Comparison of ENCODE assay signal across 1 cellular context in the genomic region with DNA sequence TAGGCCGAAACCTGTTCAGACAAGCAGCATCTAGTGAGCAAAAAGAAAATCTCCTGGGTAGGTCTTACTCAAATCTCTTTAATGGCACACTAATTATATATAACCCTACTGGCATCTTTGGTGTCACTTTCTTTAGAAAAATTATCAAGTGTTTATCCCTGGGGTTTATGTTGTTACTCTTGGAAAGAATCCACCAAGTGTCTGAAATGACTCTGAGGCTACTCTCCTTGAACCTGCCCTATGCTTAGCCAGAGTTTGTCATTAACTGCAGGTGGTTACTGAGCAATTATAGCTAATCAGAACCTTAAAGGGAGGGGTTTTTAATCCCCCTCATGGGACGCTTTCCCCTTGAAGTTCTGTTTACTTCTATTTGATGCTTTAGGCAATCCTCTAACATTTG.
TF ChIP-seq lines count a peak whose summit lies in the region.

No MANE protein-coding gene starts in this region.

TF ChIP-seq in HEK293, 187 proteins besides CTCF, POLR2A, EP300 and RAD21 (continued from another document and continues in another):
- TF ChIP-seq ZNF518A (tag by site-specific recombination; conservative IDR thresholded peaks at IDR 0.05; ENCODE audit: low read depth), result no peak
- no peak for TF ChIP-seq RBAK (tag by site-specific recombination; IDR thresholded peaks at IDR 0.05)
- no peak for TF ChIP-seq ZNF2 (tag by site-specific recombination; IDR thresholded peaks at IDR 0.05)
- TF ChIP-seq ZNF16 (tag by site-specific recombination; IDR thresholded peaks at IDR 0.05; ENCODE audit: low read depth), result no peak
- peak; percentile 95 for TF ChIP-seq WT1 (tag by site-specific recombination; IDR thresholded peaks at IDR 0.05)
- TF ChIP-seq ZNF274 (IDR thresholded peaks at IDR 0.05; ENCODE audit: low read length), result no peak
- no peak for TF ChIP-seq ZNF274 (tag by site-specific recombination; IDR thresholded peaks at IDR 0.05; ENCODE audit: borderline replicate concordance)
- TF ChIP-seq ZNF549 (tag by site-specific recombination; IDR thresholded peaks at IDR 0.05), result no peak
- peak; percentile 84 for TF ChIP-seq OSR2 (tag by site-specific recombination; IDR thresholded peaks at IDR 0.05)
- no peak for TF ChIP-seq ZNF777 (tag by site-specific recombination; IDR thresholded peaks at IDR 0.05; ENCODE audit: borderline replicate concordance)
- TF ChIP-seq, protein P1, sequence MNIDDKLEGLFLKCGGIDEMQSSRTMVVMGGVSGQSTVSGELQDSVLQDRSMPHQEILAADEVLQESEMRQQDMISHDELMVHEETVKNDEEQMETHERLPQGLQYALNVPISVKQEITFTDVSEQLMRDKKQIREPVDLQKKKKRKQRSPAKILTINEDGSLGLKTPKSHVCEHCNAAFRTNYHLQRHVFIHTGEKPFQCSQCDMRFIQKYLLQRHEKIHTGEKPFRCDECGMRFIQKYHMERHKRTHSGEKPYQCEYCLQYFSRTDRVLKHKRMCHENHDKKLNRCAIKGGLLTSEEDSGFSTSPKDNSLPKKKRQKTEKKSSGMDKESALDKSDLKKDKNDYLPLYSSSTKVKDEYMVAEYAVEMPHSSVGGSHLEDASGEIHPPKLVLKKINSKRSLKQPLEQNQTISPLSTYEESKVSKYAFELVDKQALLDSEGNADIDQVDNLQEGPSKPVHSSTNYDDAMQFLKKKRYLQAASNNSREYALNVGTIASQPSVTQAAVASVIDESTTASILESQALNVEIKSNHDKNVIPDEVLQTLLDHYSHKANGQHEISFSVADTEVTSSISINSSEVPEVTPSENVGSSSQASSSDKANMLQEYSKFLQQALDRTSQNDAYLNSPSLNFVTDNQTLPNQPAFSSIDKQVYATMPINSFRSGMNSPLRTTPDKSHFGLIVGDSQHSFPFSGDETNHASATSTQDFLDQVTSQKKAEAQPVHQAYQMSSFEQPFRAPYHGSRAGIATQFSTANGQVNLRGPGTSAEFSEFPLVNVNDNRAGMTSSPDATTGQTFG (tag by site-specific recombination; IDR thresholded peaks at IDR 0.05; ENCODE audit: borderline replicate concordance), result no peak
- TF ChIP-seq SP2 (tag by site-specific recombination; IDR thresholded peaks at IDR 0.05), result no peak
- no peak for TF ChIP-seq SALL2 (tag by site-specific recombination; IDR thresholded peaks at IDR 0.05; ENCODE audit: borderline replicate concordance)
- no peak for TF ChIP-seq ZNF121 (tag by site-specific recombination; IDR thresholded peaks at IDR 0.05)
- TF ChIP-seq BCL6B (tag by site-specific recombination; IDR thresholded peaks at IDR 0.05), result 0 out of 2 replicates have a peak, but pooled peaks have one; percentile 28
- TF ChIP-seq ZNF169 (tag by site-specific recombination; IDR thresholded peaks at IDR 0.05), result no peak
- no peak for TF ChIP-seq ZBTB44 (tag by site-specific recombination; IDR thresholded peaks at IDR 0.05)
- no peak for TF ChIP-seq ZNF311 (tag by site-specific recombination; IDR thresholded peaks at IDR 0.05; ENCODE audit: borderline replicate concordance)
- TF ChIP-seq ZNF473 (tag by site-specific recombination; IDR thresholded peaks at IDR 0.05), result no peak
- no peak for TF ChIP-seq MYNN (tag by site-specific recombination; IDR thresholded peaks at IDR 0.05; ENCODE audit: borderline replicate concordance)
- TF ChIP-seq ZBTB17 (tag by site-specific recombination; IDR thresholded peaks at IDR 0.05), result 0 out of 2 replicates have a peak, but pooled peaks have one; percentile 8
- TF ChIP-seq ZNF513 (tag by site-specific recombination; IDR thresholded peaks at IDR 0.05), result peak; percentile 2; the same call in 1 of the 2 replicates
- peak; percentile 76 for TF ChIP-seq GLIS1 (tag by site-specific recombination; IDR thresholded peaks at IDR 0.05)
- TF ChIP-seq ZNF202 (tag by site-specific recombination; IDR thresholded peaks at IDR 0.05; ENCODE audit: borderline replicate concordance), result no peak
- TF ChIP-seq ZNF626 (tag by site-specific recombination; IDR thresholded peaks at IDR 0.05), result no peak
- TF ChIP-seq ZNF561 (tag by site-specific recombination; IDR thresholded peaks at IDR 0.05; ENCODE audit: borderline replicate concordance), result no peak
- no peak for TF ChIP-seq ZSCAN16 (tag by site-specific recombination; IDR thresholded peaks at IDR 0.05)
- peak; percentile 71; the same call in 1 of the 2 replicates for TF ChIP-seq OVOL3 (tag by site-specific recombination; IDR thresholded peaks at IDR 0.05)
- no peak for TF ChIP-seq ZNF157 (tag by site-specific recombination; IDR thresholded peaks at IDR 0.05)
- peak; percentile 34; the same call in 1 of the 2 replicates for TF ChIP-seq ZBTB8A (tag by site-specific recombination; IDR thresholded peaks at IDR 0.05)
- TF ChIP-seq ZNF10 (tag by site-specific recombination; IDR thresholded peaks at IDR 0.05), result 0 out of 2 replicates have a peak, but pooled peaks have one; percentile 23
- TF ChIP-seq ZNF785 (tag by site-specific recombination; IDR thresholded peaks at IDR 0.05), result no peak
- no peak for TF ChIP-seq HOXA7 (CRISPR knock-in tag; IDR thresholded peaks at IDR 0.05; ENCODE audit: borderline replicate concordance)
- no peak for TF ChIP-seq ZNF416 (tag by site-specific recombination; IDR thresholded peaks at IDR 0.05)
- no peak for TF ChIP-seq ZNF239 (tag by site-specific recombination; IDR thresholded peaks at IDR 0.05)
- no peak for TF ChIP-seq ZNF621 (tag by site-specific recombination; IDR thresholded peaks at IDR 0.05)
- no peak for TF ChIP-seq ZNF624 (tag by site-specific recombination; IDR thresholded peaks at IDR 0.05)
- peak; percentile 45; the same call in 1 of the 2 replicates for TF ChIP-seq ZNF629 (tag by site-specific recombination; IDR thresholded peaks at IDR 0.05)
- peak; percentile 58; the same call in 1 of the 2 replicates for TF ChIP-seq TSHZ1 (tag by site-specific recombination; IDR thresholded peaks at IDR 0.05; ENCODE audit: borderline replicate concordance)
- no peak for TF ChIP-seq ZBTB7A (tag by site-specific recombination; IDR thresholded peaks at IDR 0.05; ENCODE audit: low read depth)
- no peak for TF ChIP-seq ZNF140 (tag by site-specific recombination; IDR thresholded peaks at IDR 0.05)
- TF ChIP-seq, protein P2, sequence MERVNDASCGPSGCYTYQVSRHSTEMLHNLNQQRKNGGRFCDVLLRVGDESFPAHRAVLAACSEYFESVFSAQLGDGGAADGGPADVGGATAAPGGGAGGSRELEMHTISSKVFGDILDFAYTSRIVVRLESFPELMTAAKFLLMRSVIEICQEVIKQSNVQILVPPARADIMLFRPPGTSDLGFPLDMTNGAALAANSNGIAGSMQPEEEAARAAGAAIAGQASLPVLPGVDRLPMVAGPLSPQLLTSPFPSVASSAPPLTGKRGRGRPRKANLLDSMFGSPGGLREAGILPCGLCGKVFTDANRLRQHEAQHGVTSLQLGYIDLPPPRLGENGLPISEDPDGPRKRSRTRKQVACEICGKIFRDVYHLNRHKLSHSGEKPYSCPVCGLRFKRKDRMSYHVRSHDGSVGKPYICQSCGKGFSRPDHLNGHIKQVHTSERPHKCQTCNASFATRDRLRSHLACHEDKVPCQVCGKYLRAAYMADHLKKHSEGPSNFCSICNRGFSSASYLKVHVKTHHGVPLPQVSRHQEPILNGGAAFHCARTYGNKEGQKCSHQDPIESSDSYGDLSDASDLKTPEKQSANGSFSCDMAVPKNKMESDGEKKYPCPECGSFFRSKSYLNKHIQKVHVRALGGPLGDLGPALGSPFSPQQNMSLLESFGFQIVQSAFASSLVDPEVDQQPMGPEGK (tag by site-specific recombination; IDR thresholded peaks at IDR 0.05), result no peak
- TF ChIP-seq, protein P3, sequence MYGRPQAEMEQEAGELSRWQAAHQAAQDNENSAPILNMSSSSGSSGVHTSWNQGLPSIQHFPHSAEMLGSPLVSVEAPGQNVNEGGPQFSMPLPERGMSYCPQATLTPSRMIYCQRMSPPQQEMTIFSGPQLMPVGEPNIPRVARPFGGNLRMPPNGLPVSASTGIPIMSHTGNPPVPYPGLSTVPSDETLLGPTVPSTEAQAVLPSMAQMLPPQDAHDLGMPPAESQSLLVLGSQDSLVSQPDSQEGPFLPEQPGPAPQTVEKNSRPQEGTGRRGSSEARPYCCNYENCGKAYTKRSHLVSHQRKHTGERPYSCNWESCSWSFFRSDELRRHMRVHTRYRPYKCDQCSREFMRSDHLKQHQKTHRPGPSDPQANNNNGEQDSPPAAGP (tag by site-specific recombination; IDR thresholded peaks at IDR 0.05), result no peak
